ENCODE assay signal across 8 cellular contexts in the genomic region with DNA sequence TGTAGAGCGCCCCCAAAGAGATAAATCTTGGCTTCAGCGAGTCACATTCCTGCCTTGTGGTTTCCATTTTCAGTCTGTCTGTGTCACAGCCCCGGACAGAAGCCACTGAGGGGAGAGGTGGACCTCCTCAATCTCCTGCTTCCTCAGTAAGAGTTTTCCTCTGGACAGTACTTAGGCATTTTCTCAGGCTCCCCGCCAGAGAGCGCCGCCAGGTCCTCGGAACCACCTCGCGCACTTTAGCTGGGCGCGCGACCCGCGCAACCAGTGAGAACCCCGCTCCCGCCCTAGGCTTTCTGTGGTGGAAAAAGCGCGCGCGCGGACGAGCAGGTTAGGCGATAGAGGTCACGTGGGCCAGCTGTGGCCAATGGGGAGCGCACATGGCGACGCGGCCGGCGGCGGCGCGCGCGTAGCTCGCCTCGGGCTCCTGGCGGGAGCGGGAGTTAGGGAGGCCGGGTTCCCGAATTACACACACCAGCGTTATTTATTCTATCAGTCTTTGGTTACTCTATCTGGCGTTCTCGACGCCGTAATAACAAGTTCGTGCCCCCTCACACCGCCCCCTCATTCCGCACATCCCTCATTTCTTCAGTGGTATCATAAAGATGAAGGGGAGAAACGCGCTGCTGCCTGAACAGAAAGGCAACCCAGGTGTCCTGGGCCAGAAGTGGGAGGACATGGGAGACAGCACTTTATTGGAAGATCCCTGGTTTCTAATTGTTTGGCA.
DNase-seq lines count a peak whose midpoint lies in the region; ATAC-seq and TF ChIP-seq lines count a peak whose summit lies in the region.

No MANE protein-coding gene starts in this region.

- no peaks in the 10 kb centered on the region for H3K36me3 ChIP-seq in BLaER1

- H3K4me1 ChIP-seq in BLaER1: peaks cover 9% of the 10 kb centered on the region

- H3K9me3 ChIP-seq in BLaER1: no peaks in the 10 kb centered on the region

- H3K27ac ChIP-seq in BLaER1: peak overlapping the region; percentile 61

- H3K4me3 ChIP-seq in BLaER1: peak overlapping the region; percentile 66
- peak overlapping the region; percentile 72 for H3K4me3 ChIP-seq in choroid plexus epithelial cell (ENCODE audit: low read depth, low read length)

- H3K4me2 ChIP-seq in BLaER1: peak overlapping the region; percentile 80

- no peaks in the 10 kb centered on the region for H3K27me3 ChIP-seq in BLaER1

- ATAC-seq in HG03439 (IDR thresholded peaks at IDR 0.05; ENCODE audit: unreplicated experiment): peak; percentile 95

- peak overlapping the region; percentile 75 for H3K9ac ChIP-seq in BLaER1

- H4K20me1 ChIP-seq in BLaER1: no peaks in the 10 kb centered on the region

- DNase-seq in GM19238 (ENCODE audit: insufficient read length, low spot score) (peak; percentile 96), NCI-H510A (lab: John Stamatoyannopoulos, UW) (peak; percentile 100), choroid plexus epithelial cell (ENCODE audit: low read depth) (peak; percentile 99), kidney tubule cell (ENCODE audit: low spot score) (peak; percentile 98)
- peak; percentile 97 for DNase-seq in activated CD4-positive, alpha-beta T cell treated with anti-CD3 and anti-CD28 coated beads for 24 hours (ENCODE audit: low read depth in 2 of 2)
- peak; percentile 92 to 95 for DNase-seq in stimulated activated CD4-positive, alpha-beta T cell treated with anti-CD3 and anti-CD28 coated beads, Interleukin-1b, Interleukin-23, amount 100 ng/mL, for 1 hour (ENCODE audit: low read depth in 2 of 2)

- TF ChIP-seq CTCF in choroid plexus epithelial cell (conservative IDR thresholded peaks at IDR 0.05; ENCODE audit: low read depth, low read length): peak; percentile 80

Comparison
In these comparisons a context has a peak if more than half of its experiments do, and no peak if none do; other contexts are left out.
1. Peak in every context shown above with its lines: DNase-seq, ATAC-seq, H3K4me3 ChIP-seq and H3K27ac ChIP-seq.